1 cellular context compared by ENCODE assay signal in the genomic region with DNA sequence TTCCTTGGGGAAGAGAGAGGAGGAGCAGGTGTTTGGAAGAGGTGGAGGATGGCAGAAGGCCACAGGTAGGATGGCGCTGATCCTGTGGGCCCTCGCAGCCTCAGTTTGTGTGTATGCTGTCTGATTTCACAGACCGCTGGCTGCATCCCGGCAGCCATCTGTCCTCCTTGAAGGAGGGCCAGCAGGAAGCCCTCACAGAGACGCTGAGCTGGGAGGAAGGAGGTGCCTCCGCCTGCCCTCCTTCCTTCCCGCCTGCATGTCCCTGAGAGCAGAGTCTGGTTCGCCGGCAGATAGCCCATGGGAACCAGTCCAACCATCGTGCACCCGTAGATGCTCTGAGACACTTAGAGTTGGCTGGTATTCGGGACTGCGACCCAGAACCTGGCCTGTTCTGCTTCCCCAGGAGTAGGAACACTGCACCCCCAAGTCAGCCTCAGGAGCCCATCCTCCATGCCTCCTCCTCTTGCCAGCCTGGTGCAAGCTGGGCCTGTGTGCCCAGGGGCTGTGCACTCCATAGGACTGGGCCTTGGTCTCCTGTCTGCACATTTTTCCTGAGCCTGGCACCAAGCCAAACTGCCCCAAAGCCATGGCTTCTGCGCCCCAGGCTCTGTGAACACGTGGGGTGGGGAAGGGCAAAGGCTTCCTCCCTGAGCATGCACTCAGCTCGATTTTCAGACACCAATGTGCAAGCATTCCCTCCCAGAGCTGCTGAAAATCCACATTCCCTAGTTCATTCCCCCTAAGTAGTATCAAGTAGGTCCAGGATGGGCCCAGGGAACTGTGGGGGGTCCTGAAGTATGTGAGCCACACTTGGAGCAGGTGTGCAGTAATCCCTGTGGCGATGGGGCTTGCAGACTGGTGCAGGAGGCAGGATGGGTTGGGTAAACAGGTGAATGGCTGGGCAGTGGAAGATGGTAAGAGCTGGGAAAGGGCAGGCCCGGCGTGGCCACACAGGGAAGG.
A peak's percentile ranks its signal among the peaks of the same experiment; 100 is the strongest.
TF ChIP-seq lines count a peak whose summit lies in the region.

No MANE protein-coding gene starts in this region.

TF ChIP-seq in K562, 482 proteins besides CTCF, POLR2A, EP300 and RAD21:
- TF ChIP-seq TRIM28 (IDR thresholded peaks at IDR 0.05), result no peak
- no peak for TF ChIP-seq ZNF778 (CRISPR knock-in tag; IDR thresholded peaks at IDR 0.05)
- TF ChIP-seq NFIC (IDR thresholded peaks at IDR 0.05), result peak; percentile 69
